In genomic region chr12:127588224-127588623, GRCh38 we compare ENCODE assay signal across 1 cellular context.
TF ChIP-seq lines count a peak whose summit lies in the region.

No MANE protein-coding gene starts in this region.

TF ChIP-seq in GM23338, 12 proteins besides CTCF, POLR2A, EP300 and RAD21 (continued from another document):
- TF ChIP-seq REST (IDR thresholded peaks at IDR 0.05; ENCODE audit: unreplicated experiment) (no peak), EZH2phosphoT487 (IDR thresholded peaks at IDR 0.05; ENCODE audit: unreplicated experiment) (no peak), JUNB (IDR thresholded peaks at IDR 0.05; ENCODE audit: unreplicated experiment) (no peak), EZH2 (IDR thresholded peaks at IDR 0.05; ENCODE audit: low read depth, unreplicated experiment) (no peak)
